In genomic region chr12:29750131-29750927, GRCh38 we compare ENCODE assay signal across 1 cellular context.
TF ChIP-seq lines count a peak whose summit lies in the region.

No MANE protein-coding gene starts in this region.

TF ChIP-seq in WTC11, 78 proteins besides CTCF, POLR2A, EP300 and RAD21 (continued from another document):
- TF ChIP-seq ZNF532 (CRISPR knock-in tag; IDR thresholded peaks at IDR 0.05; ENCODE audit: borderline replicate concordance) (no peak), ATF3 (CRISPR knock-in tag; conservative IDR thresholded peaks at IDR 0.05) (no peak), ZNF263 (CRISPR knock-in tag; IDR thresholded peaks at IDR 0.05; ENCODE audit: low read depth) (no peak), RORB (CRISPR knock-in tag; IDR thresholded peaks at IDR 0.05) (no peak)
